Comparison of ENCODE assay signal across 35 cellular contexts in genomic region chr17:2591040-2591640, GRCh38.
"Had no signal": no experiment of that assay in that cellular context is flagged by ENCODE, and none has a peak within 500 bp of the region (broad histone marks: within the 10 kb centered on the region; RNA-seq: fewer than 3 reads in every experiment).

No MANE protein-coding gene starts in this region.

- H3K4me3 ChIP-seq: MG63, Peyer's patch had no signal

- DNase-seq: activated B cell treated with CpG ODN at 0.5 μM for 24 hours; activated CD4-positive, alpha-beta memory T cell treated with anti-CD3 and anti-CD28 coated beads, Interleukin-2, amount 10 ng/mL, durations not matched to agents 7 days and 5 days; activated CD4-positive, alpha-beta T cell treated with anti-CD3 and anti-CD28 coated beads for 1 hour; activated CD4-positive, alpha-beta T cell treated with anti-CD3 and anti-CD28 coated beads for 48 hours; activated CD8-positive, alpha-beta memory T cell treated with anti-CD3 and anti-CD28 coated beads, Interleukin-2, amount 10 ng/mL, durations not matched to agents 7 days and 5 days; activated CD8-positive, alpha-beta memory T cell treated with anti-CD3 and anti-CD28 coated beads, Interleukin-2, amount 50 U/mL, for 48 hours; activated effector memory CD4-positive, alpha-beta T cell treated with Interleukin-2 at 50 U/mL for 16 hours; activated naive CD4-positive, alpha-beta T cell treated with anti-CD3 and anti-CD28 coated beads, Interleukin-2, amount 10 ng/mL, durations not matched to agents 7 days and 5 days; activated naive CD8-positive, alpha-beta T cell treated with anti-CD3 and anti-CD28 coated beads, Interleukin-2, amount 50 U/mL, for 24 hours; activated T-cell treated with anti-CD3 and anti-CD28 coated beads, Interleukin-2, amount 50 U/mL, for 48 hours; anterior cingulate cortex; caudate nucleus; Karpas-422; KBM-7; MG63; NCI-H1048; NCI-H1436 treated with DMSO at 0.1 percent for 48 hours; NCI-H1694 treated with DMSO at 0.1 percent for 48 hours; NCI-H2029; NCI-H2171; NCI-H510A; NCI-H526; NCI-H748 treated with DMSO at 0.1 percent for 48 hours; NK-92 treated with Interleukin-12 subunit alpha and Interleukin-12 subunit beta, amount 100 ng/mL, for 24 hours; PC-3; Peyer's patch; RPMI8226; SIG-M5; SW 1271; T-helper 1 cell; T-helper 2 cell; T-helper 9 cell had no signal

- H3K27ac Mint-ChIP-seq: activated B cell treated with CpG ODN at 0.5 μM for 24 hours; activated CD8-positive, alpha-beta memory T cell treated with anti-CD3 and anti-CD28 coated beads, Interleukin-2, amount 10 ng/mL, durations not matched to agents 7 days and 5 days; activated naive CD4-positive, alpha-beta T cell treated with anti-CD3 and anti-CD28 coated beads, Interleukin-2, amount 10 ng/mL, durations not matched to agents 7 days and 5 days; activated naive CD8-positive, alpha-beta T cell; activated naive CD8-positive, alpha-beta T cell treated with anti-CD3 and anti-CD28 coated beads, Interleukin-2, amount 50 U/mL, for 24 hours had no signal

- H3K27me3 ChIP-seq: MG63, Peyer's patch had no signal

- H3K36me3 Mint-ChIP-seq: activated naive CD8-positive, alpha-beta T cell; brain had no signal

- H3K27ac ChIP-seq: Peyer's patch, VCaP had no signal

- H3K9me3 Mint-ChIP-seq: activated B cell treated with CpG ODN at 0.5 μM for 24 hours; activated CD4-positive, alpha-beta memory T cell treated with anti-CD3 and anti-CD28 coated beads, Interleukin-2, amount 10 ng/mL, durations not matched to agents 7 days and 5 days; activated naive CD4-positive, alpha-beta T cell treated with anti-CD3 and anti-CD28 coated beads, Interleukin-2, amount 10 ng/mL, durations not matched to agents 7 days and 5 days; activated naive CD8-positive, alpha-beta T cell treated with anti-CD3 and anti-CD28 coated beads, Interleukin-2, amount 50 U/mL, for 24 hours had no signal

- H3K27me3 Mint-ChIP-seq: activated naive CD8-positive, alpha-beta T cell; activated naive CD8-positive, alpha-beta T cell treated with anti-CD3 and anti-CD28 coated beads, Interleukin-2, amount 50 U/mL, for 24 hours had no signal

- H3K36me3 ChIP-seq: Peyer's patch had no signal

- H3K4me3 Mint-ChIP-seq: activated B cell treated with CpG ODN at 0.5 μM for 24 hours; activated CD4-positive, alpha-beta memory T cell treated with anti-CD3 and anti-CD28 coated beads, Interleukin-2, amount 10 ng/mL, durations not matched to agents 7 days and 5 days; activated CD8-positive, alpha-beta memory T cell treated with anti-CD3 and anti-CD28 coated beads, Interleukin-2, amount 10 ng/mL, durations not matched to agents 7 days and 5 days; activated naive CD4-positive, alpha-beta T cell treated with anti-CD3 and anti-CD28 coated beads, Interleukin-2, amount 10 ng/mL, durations not matched to agents 7 days and 5 days; activated naive CD8-positive, alpha-beta T cell; activated naive CD8-positive, alpha-beta T cell treated with anti-CD3 and anti-CD28 coated beads, Interleukin-2, amount 50 U/mL, for 24 hours had no signal

- ATAC-seq: activated CD8-positive, alpha-beta memory T cell treated with anti-CD3 and anti-CD28 coated beads, Interleukin-2, amount 10 ng/mL, durations not matched to agents 7 days and 5 days; activated naive CD8-positive, alpha-beta T cell treated with anti-CD3 and anti-CD28 coated beads, Interleukin-2, amount 50 U/mL, for 24 hours; PC-3 had no signal

- H3K9me3 ChIP-seq: MG63, Peyer's patch had no signal
